Comparison of ENCODE assay signal across 11 cellular contexts in genomic region chr7:1593091-1593866, GRCh38. TPM values are rescaled to one million over a fixed set of nuclear protein-coding genes. Genes with fewer than 3 reads are reported as not detected.
DNase-seq lines count a peak whose midpoint lies in the region; TF ChIP-seq lines count a peak whose summit lies in the region.
"Had no signal": no experiment of that assay in that cellular context is flagged by ENCODE, and none has a peak within 500 bp of the region (broad histone marks: within the 10 kb centered on the region; RNA-seq: fewer than 3 reads in every experiment).

No MANE protein-coding gene starts in this region.

- H3K27ac ChIP-seq in brain microvascular endothelial cell, result no peak overlapping the region
- H3K27ac ChIP-seq: testis had no signal

- CTCF ChIA-PET in activated CD4-positive, alpha-beta memory T cell treated with anti-CD3 and anti-CD28 coated beads for 36 hours (lab: Charles Lee), result interaction anchor here (0.6 to 0.7 kb wide), 2 partner anchors 11 to 744 kb away, joined by 3 to 4 read pairs; no protein-coding TSS in a partner anchor
- CTCF ChIA-PET in activated CD4-positive, alpha-beta memory T cell treated with anti-CD3 and anti-CD28 coated beads, Interleukin-2, amount 10 ng/mL, durations not matched to agents 7 days and 5 days (lab: Charles Lee), result no interaction called here
- CTCF ChIA-PET in activated CD4-positive, alpha-beta T cell treated with anti-CD3 and anti-CD28 coated beads, Interleukin-2, amount 10 ng/mL, durations not matched to agents 7 days and 5 days (lab: Charles Lee), result no interaction called here

- in situ Hi-C loops in brain microvascular endothelial cell (cut with HindIII; ENCODE audit: low pct_ligation_motif_present, low sequenced_read_pairs), result no loop called here

- DNase-seq in activated CD4-positive, alpha-beta memory T cell treated with anti-CD3 and anti-CD28 coated beads for 36 hours, result peak; percentile 30
- DNase-seq in activated CD4-positive, alpha-beta memory T cell treated with anti-CD3 and anti-CD28 coated beads, Interleukin-2, amount 10 ng/mL, durations not matched to agents 7 days and 5 days, result no peak
- no peak for DNase-seq in LNCaP clone FGC (ENCODE audit: low read depth)
- no peak for DNase-seq in brain microvascular endothelial cell
- DNase-seq in retinal pigment epithelial cell (ENCODE audit: low read depth), result no peak
- DNase-seq in activated CD8-positive, alpha-beta memory T cell treated with anti-CD3 and anti-CD28 coated beads for 24 hours, result no peak
- no peak for DNase-seq in activated CD4-positive, alpha-beta T cell treated with anti-CD3 and anti-CD28 coated beads, Interleukin-2, amount 10 ng/mL, durations not matched to agents 7 days and 5 days
- no peak for DNase-seq in effector CD4-positive, alpha-beta T cell
- DNase-seq: KBM-7, SW 1271, testis had no signal

- H3K36me3 Mint-ChIP-seq in activated CD4-positive, alpha-beta memory T cell treated with anti-CD3 and anti-CD28 coated beads for 36 hours, result no peaks in the 10 kb centered on the region
- H3K36me3 Mint-ChIP-seq in activated CD4-positive, alpha-beta memory T cell treated with anti-CD3 and anti-CD28 coated beads, Interleukin-2, amount 10 ng/mL, durations not matched to agents 7 days and 5 days (ENCODE audit: low read depth), result no peaks in the 10 kb centered on the region
- H3K36me3 Mint-ChIP-seq in activated CD4-positive, alpha-beta T cell treated with anti-CD3 and anti-CD28 coated beads, Interleukin-2, amount 10 ng/mL, durations not matched to agents 7 days and 5 days (ENCODE audit: low read depth), result no peaks in the 10 kb centered on the region

- no peak overlapping the region for H3K4me3 ChIP-seq in LNCaP clone FGC (ENCODE audit: low read depth, low read length)
- H3K4me3 ChIP-seq in brain microvascular endothelial cell (ENCODE audit: low read depth, low read length), result no peak overlapping the region
- H3K4me3 ChIP-seq in retinal pigment epithelial cell (ENCODE audit: low read length), result no peak overlapping the region
- H3K4me3 ChIP-seq: testis had no signal

- no peaks in the 10 kb centered on the region for H3K36me3 ChIP-seq in brain microvascular endothelial cell (replicated peaks)

- H3K27me3 Mint-ChIP-seq in activated CD4-positive, alpha-beta memory T cell treated with anti-CD3 and anti-CD28 coated beads for 36 hours, result peaks cover 41% of the 10 kb centered on the region
- peaks cover 32% of the 10 kb centered on the region for H3K27me3 Mint-ChIP-seq in activated CD4-positive, alpha-beta memory T cell treated with anti-CD3 and anti-CD28 coated beads, Interleukin-2, amount 10 ng/mL, durations not matched to agents 7 days and 5 days
- H3K27me3 Mint-ChIP-seq in activated CD4-positive, alpha-beta T cell treated with anti-CD3 and anti-CD28 coated beads, Interleukin-2, amount 10 ng/mL, durations not matched to agents 7 days and 5 days, result peaks cover 28% of the 10 kb centered on the region

- no peak overlapping the region for H3K27ac Mint-ChIP-seq in activated CD4-positive, alpha-beta memory T cell treated with anti-CD3 and anti-CD28 coated beads for 36 hours
- H3K27ac Mint-ChIP-seq in activated CD4-positive, alpha-beta memory T cell treated with anti-CD3 and anti-CD28 coated beads, Interleukin-2, amount 10 ng/mL, durations not matched to agents 7 days and 5 days, result no peak overlapping the region
- H3K27ac Mint-ChIP-seq in activated CD4-positive, alpha-beta T cell treated with anti-CD3 and anti-CD28 coated beads, Interleukin-2, amount 10 ng/mL, durations not matched to agents 7 days and 5 days, result no peak overlapping the region

- POLR2A ChIA-PET in activated CD4-positive, alpha-beta memory T cell treated with anti-CD3 and anti-CD28 coated beads for 36 hours (lab: Charles Lee), result no interaction called here
- POLR2A ChIA-PET in activated CD4-positive, alpha-beta memory T cell treated with anti-CD3 and anti-CD28 coated beads, Interleukin-2, amount 10 ng/mL, durations not matched to agents 7 days and 5 days (lab: Charles Lee), result no interaction called here
- POLR2A ChIA-PET in activated CD4-positive, alpha-beta T cell treated with anti-CD3 and anti-CD28 coated beads, Interleukin-2, amount 10 ng/mL, durations not matched to agents 7 days and 5 days (lab: Charles Lee), result no interaction called here

- peak; percentile 14; the same call in 1 of the 2 replicates for TF ChIP-seq CTCF in LNCaP clone FGC (IDR thresholded peaks at IDR 0.05; ENCODE audit: control insufficient read depth, extremely low read depth, insufficient read depth)
- peak; percentile 68 for TF ChIP-seq CTCF in brain microvascular endothelial cell (IDR thresholded peaks at IDR 0.05; ENCODE audit: low read depth, low read length, missing control alignments)
- peak; percentile 49 for TF ChIP-seq CTCF in retinal pigment epithelial cell (conservative IDR thresholded peaks at IDR 0.05; ENCODE audit: low read depth, low read length)

- peaks cover 12% of the 10 kb centered on the region for H3K9me3 Mint-ChIP-seq in activated CD4-positive, alpha-beta memory T cell treated with anti-CD3 and anti-CD28 coated beads for 36 hours
- H3K9me3 Mint-ChIP-seq in activated CD4-positive, alpha-beta memory T cell treated with anti-CD3 and anti-CD28 coated beads, Interleukin-2, amount 10 ng/mL, durations not matched to agents 7 days and 5 days, result peaks cover 3% of the 10 kb centered on the region
- peaks cover 3% of the 10 kb centered on the region for H3K9me3 Mint-ChIP-seq in activated CD4-positive, alpha-beta T cell treated with anti-CD3 and anti-CD28 coated beads, Interleukin-2, amount 10 ng/mL, durations not matched to agents 7 days and 5 days

- no peak overlapping the region for H3K4me3 Mint-ChIP-seq in activated CD4-positive, alpha-beta memory T cell treated with anti-CD3 and anti-CD28 coated beads for 36 hours
- no peak overlapping the region for H3K4me3 Mint-ChIP-seq in activated CD4-positive, alpha-beta memory T cell treated with anti-CD3 and anti-CD28 coated beads, Interleukin-2, amount 10 ng/mL, durations not matched to agents 7 days and 5 days
- H3K4me3 Mint-ChIP-seq in activated CD4-positive, alpha-beta T cell treated with anti-CD3 and anti-CD28 coated beads, Interleukin-2, amount 10 ng/mL, durations not matched to agents 7 days and 5 days, result no peak overlapping the region

- intact Hi-C loops in activated CD4-positive, alpha-beta memory T cell treated with anti-CD3 and anti-CD28 coated beads for 36 hours (cut with micrococcal nuclease), result no loop called here

- H3K4me1 Mint-ChIP-seq in activated CD4-positive, alpha-beta memory T cell treated with anti-CD3 and anti-CD28 coated beads for 36 hours (ENCODE audit: low read depth), result peaks cover 21% of the 10 kb centered on the region
- peaks cover 9% of the 10 kb centered on the region for H3K4me1 Mint-ChIP-seq in activated CD4-positive, alpha-beta memory T cell treated with anti-CD3 and anti-CD28 coated beads, Interleukin-2, amount 10 ng/mL, durations not matched to agents 7 days and 5 days
- peaks cover 16% of the 10 kb centered on the region for H3K4me1 Mint-ChIP-seq in activated CD4-positive, alpha-beta T cell treated with anti-CD3 and anti-CD28 coated beads, Interleukin-2, amount 10 ng/mL, durations not matched to agents 7 days and 5 days

- peaks cover 19% of the 10 kb centered on the region for H3K27me3 ChIP-seq in brain microvascular endothelial cell (replicated peaks)
- H3K27me3 ChIP-seq: testis had no signal

RNA-seq across cellular contexts. Expression of gene PSMG3, which starts 23.4 kb away (rescaled TPM):
- 10 to 100 TPM; 48.1 to 55.0 TPM for total RNA-seq in activated CD4-positive, alpha-beta memory T cell treated with anti-CD3 and anti-CD28 coated beads for 36 hours
- 10 to 100 TPM; 32.7 to 34.9 TPM for total RNA-seq in activated CD4-positive, alpha-beta memory T cell treated with anti-CD3 and anti-CD28 coated beads, Interleukin-2, amount 10 ng/mL, durations not matched to agents 7 days and 5 days
- total RNA-seq in activated CD4-positive, alpha-beta T cell treated with anti-CD3 and anti-CD28 coated beads, Interleukin-2, amount 10 ng/mL, durations not matched to agents 7 days and 5 days, result 10 to 100 TPM; 23.1 to 29.3 TPM

RNA-seq across cellular contexts. Expression of gene TMEM184A, which starts 37.3 kb away (rescaled TPM):
- not detected for total RNA-seq in activated CD4-positive, alpha-beta memory T cell treated with anti-CD3 and anti-CD28 coated beads for 36 hours
- not detected for total RNA-seq in activated CD4-positive, alpha-beta memory T cell treated with anti-CD3 and anti-CD28 coated beads, Interleukin-2, amount 10 ng/mL, durations not matched to agents 7 days and 5 days
- total RNA-seq in activated CD4-positive, alpha-beta T cell treated with anti-CD3 and anti-CD28 coated beads, Interleukin-2, amount 10 ng/mL, durations not matched to agents 7 days and 5 days, result not detected

Comparison
In these comparisons a context has a peak if more than half of its experiments do, and no peak if none do; other contexts are left out.
1. CTCF ChIP-seq: peak in every context shown above with its lines; median percentile 68 in brain microvascular endothelial cell; 49 in retinal pigment epithelial cell; 14 in LNCaP clone FGC.